ENCODE assay signal across 13 cellular contexts in the genomic region with DNA sequence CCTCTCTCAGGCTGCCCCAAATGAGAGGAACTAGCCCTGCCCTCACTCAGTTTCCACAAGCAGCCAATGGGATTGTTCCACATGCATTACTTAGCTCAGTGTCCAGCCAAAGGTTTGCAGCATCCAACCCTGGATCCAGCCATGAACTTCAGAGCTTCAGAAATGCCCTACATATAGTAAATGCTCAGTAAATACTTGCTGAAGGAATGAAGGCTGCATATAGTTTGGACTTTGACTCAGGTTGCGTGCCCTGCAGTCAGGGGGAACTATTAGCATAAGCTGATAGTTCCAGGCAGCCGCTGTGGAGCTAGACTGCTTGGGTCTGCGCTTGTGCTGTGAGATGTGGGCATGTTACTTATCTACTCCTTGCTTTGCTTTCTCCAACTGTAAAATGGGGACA.
"Had no signal": no experiment of that assay in that cellular context is flagged by ENCODE, and none has a peak within 500 bp of the region (broad histone marks: within the 10 kb centered on the region; RNA-seq: fewer than 3 reads in every experiment).

No MANE protein-coding gene starts in this region.

- H3K4me3 Mint-ChIP-seq: naive thymus-derived CD4-positive, alpha-beta T cell had no signal

- H3K9me3 Mint-ChIP-seq: naive thymus-derived CD4-positive, alpha-beta T cell had no signal

- H3K4me3 ChIP-seq: colonic mucosa, lung had no signal

- H3K4me1 ChIP-seq: colonic mucosa had no signal

- H3K36me3 Mint-ChIP-seq: naive thymus-derived CD4-positive, alpha-beta T cell had no signal

- DNase-seq: colonic mucosa; effector CD4-positive, alpha-beta T cell; foreskin melanocyte; head of caudate nucleus; hippocampal formation; left colon; left ventricle myocardium superior; naive thymus-derived CD4-positive, alpha-beta T cell; small intestine; stimulated activated CD4-positive, alpha-beta T cell treated with anti-CD3 and anti-CD28 coated beads, Interleukin-12 subunit alpha, Interleukin-12 subunit beta, amount 100 ng/mL, for 4 hours; stimulated activated naive CD4-positive, alpha-beta T cell treated with Interleukin-2 at 50 U/mL for 16 hours had no signal

- H3K9me3 ChIP-seq: colonic mucosa, neutrophil had no signal

- H3K27me3 ChIP-seq: colonic mucosa, neutrophil had no signal

- H3K27ac ChIP-seq: colonic mucosa, neutrophil had no signal

- H3K36me3 ChIP-seq: colonic mucosa, neutrophil had no signal

- H3K27ac Mint-ChIP-seq: naive thymus-derived CD4-positive, alpha-beta T cell had no signal

- ATAC-seq: left colon; left ventricle myocardium superior; naive thymus-derived CD4-positive, alpha-beta T cell had no signal

- H3K4me1 Mint-ChIP-seq: naive thymus-derived CD4-positive, alpha-beta T cell had no signal
